ENCODE assay signal across 1 cellular context in genomic region chr1:214446772-214447556, GRCh38.
TF ChIP-seq lines count a peak whose summit lies in the region.

No MANE protein-coding gene starts in this region.

TF ChIP-seq in SK-N-SH, 30 proteins besides CTCF, POLR2A, EP300 and RAD21 (continued from another document):
- TF ChIP-seq SIN3A (IDR thresholded peaks at IDR 0.05; ENCODE audit: borderline replicate concordance, low read depth, low read length) = peak; percentile 82; the same call in 1 of the 2 replicates
- no peak; the same call in 1 of the 2 replicates for TF ChIP-seq USF1 (IDR thresholded peaks at IDR 0.05; ENCODE audit: borderline replicate concordance, low read depth)
- TF ChIP-seq FOXJ3 (CRISPR knock-in tag; IDR thresholded peaks at IDR 0.05) = no peak
- no peak for TF ChIP-seq NRF1 (IDR thresholded peaks at IDR 0.05; ENCODE audit: low read depth, low read length)
- peak; percentile 92 for TF ChIP-seq NFIC (IDR thresholded peaks at IDR 0.05; ENCODE audit: borderline replicate concordance)
- TF ChIP-seq MXI1 (IDR thresholded peaks at IDR 0.05; ENCODE audit: low read depth, low read length) = no peak
- TF ChIP-seq GATA2 (CRISPR knock-in tag; IDR thresholded peaks at IDR 0.05) = no peak
- peak; percentile 97 for TF ChIP-seq JUND (IDR thresholded peaks at IDR 0.05)
- TF ChIP-seq PBX3 (IDR thresholded peaks at IDR 0.05) = peak; percentile 97
- peak; percentile 98 for TF ChIP-seq TEAD4 (IDR thresholded peaks at IDR 0.05; ENCODE audit: borderline replicate concordance, insufficient read depth)
- TF ChIP-seq POLR2AphosphoS5 (IDR thresholded peaks at IDR 0.05; ENCODE audit: low read depth, low read length) = peak; percentile 95
- TF ChIP-seq YY1 (IDR thresholded peaks at IDR 0.05; ENCODE audit: low read depth) = no peak; the same call in none of the 2 replicates
- peak; percentile 98 for TF ChIP-seq FOSL2 (IDR thresholded peaks at IDR 0.05; ENCODE audit: borderline replicate concordance, low read depth)
- TF ChIP-seq MAX (IDR thresholded peaks at IDR 0.05; ENCODE audit: low read depth) = peak; percentile 67
- peak; percentile 64 for TF ChIP-seq RCOR1 (IDR thresholded peaks at IDR 0.05; ENCODE audit: low read length)
